Comparison of ENCODE assay signal across 8 cellular contexts in the genomic region with DNA sequence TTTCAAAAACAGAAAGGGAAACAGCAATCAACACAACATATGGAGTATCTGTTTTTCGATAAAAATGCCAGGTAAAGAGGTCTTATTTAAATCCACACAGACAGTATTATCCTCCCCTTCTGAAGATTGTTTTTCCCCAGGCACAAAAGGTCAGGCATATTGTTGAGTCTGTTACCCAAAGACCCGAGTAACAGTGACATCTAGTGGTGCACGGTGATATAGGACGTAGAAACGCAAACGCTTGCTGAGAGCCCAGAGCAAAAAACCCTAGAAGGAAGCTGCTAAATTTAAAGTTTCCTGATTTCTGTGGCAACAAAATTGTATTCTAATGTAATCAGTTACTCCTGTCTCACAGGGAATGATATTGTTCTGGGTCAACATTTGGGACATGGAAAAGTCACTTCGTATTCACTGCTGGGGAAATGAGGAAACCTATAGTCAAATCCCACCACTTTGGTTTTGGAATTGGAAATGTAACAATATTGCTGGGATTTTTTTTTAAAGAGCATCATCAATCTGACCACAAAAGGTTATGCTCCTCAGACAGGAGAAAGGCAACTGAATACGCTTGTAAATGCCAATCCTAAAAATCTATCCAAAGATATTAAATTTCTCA.
DNase-seq lines count a peak whose midpoint lies in the region; ATAC-seq, FAIRE-seq and TF ChIP-seq lines count a peak whose summit lies in the region.

No MANE protein-coding gene starts in this region.

- in situ Hi-C loops in GM12878 (cut with MboI), result no loop called here

- TF ChIP-seq RAD21 in A549 (conservative IDR thresholded peaks at IDR 0.05 in 1 of 2, IDR thresholded peaks at IDR 0.05 in 1 of 2) (peak; percentile 83 to 86), GM12878 (IDR thresholded peaks at IDR 0.05; ENCODE audit: insufficient read depth, low read depth, low read length) (peak; percentile 98)

- H4K20me1 ChIP-seq in GM12878 (ENCODE audit: control insufficient read depth, insufficient read depth), result no peaks in the 10 kb centered on the region

- TF ChIP-seq POLR2A in A549 (IDR thresholded peaks at IDR 0.05; ENCODE audit: low read length) (no peak), GM18505 (IDR thresholded peaks at IDR 0.05; ENCODE audit: borderline replicate concordance, extremely low read depth, insufficient read depth, insufficient read length) (no peak), GM12878 (IDR thresholded peaks at IDR 0.05; ENCODE audit: low read depth, low read length) (no peak), spleen (IDR thresholded peaks at IDR 0.05) (no peak)

- TF ChIP-seq CTCF in A549 (IDR thresholded peaks at IDR 0.05) (peak; percentile 87), GM12878 (IDR thresholded peaks at IDR 0.05 in 2 of 3, conservative IDR thresholded peaks at IDR 0.05 in 1 of 3; ENCODE audit: control insufficient read depth in 2 of 3, extremely low read depth in 1 of 3, insufficient read depth in 1 of 3, low read depth in 3 of 3, low read length in 3 of 3) (peak; percentile 81 to 83 (median 82)), spleen (IDR thresholded peaks at IDR 0.05 in 8 of 11, conservative IDR thresholded peaks at IDR 0.05 in 3 of 11) (peak; percentile 12 to 84 (median 71))

- peaks cover 2% of the 10 kb centered on the region for H3K36me3 Mint-ChIP-seq in T-helper 17 cell (ENCODE audit: low read depth)

- POLR2A ChIA-PET in A549 (lab: Yijun Ruan, JAX), result no interaction called here
- POLR2A ChIA-PET in GM12878 (lab: Charles Lee), result no interaction called here

- H3K4me1 ChIP-seq in A549 (0 out of 3 replicates have a peak, but pooled peaks cover 11% of the 10 kb centered on the region), GM12878 (ENCODE audit: control insufficient read depth, insufficient read depth, low read length) (no peaks in the 10 kb centered on the region), iPS DF 6.9 (ENCODE audit: control insufficient read depth, insufficient read depth, low read length) (peaks cover 4% of the 10 kb centered on the region), spleen (peaks cover 0 to 9% (median 3%) of the 10 kb centered on the region in 6 donors)

- DNase-seq in A549 (ENCODE audit: low read depth in 1 of 2, low spot score in 1 of 2) (peak; percentile 62 to 69), NCI-H1436 treated with DMSO at 0.1 percent for 48 hours (lab: John Stamatoyannopoulos, UW) (peak; percentile 23), T-helper 17 cell (peak in 1 of 3 donors; percentile 34), GM12878 (ENCODE audit: low read depth, low spot score) (peak; percentile 25), iPS DF 6.9 (ENCODE audit: low read depth, low spot score) (peak; percentile 75), spleen (no peak)

- H3K9me3 ChIP-seq in A549, result no peaks in the 10 kb centered on the region
- H3K9me3 ChIP-seq in T-helper 17 cell (ENCODE audit: control insufficient read depth, low read length, poor library complexity, severe bottlenecking), result no peaks in the 10 kb centered on the region
- no peaks in the 10 kb centered on the region for H3K9me3 ChIP-seq in GM12878 (replicated peaks; ENCODE audit: control insufficient read depth, insufficient read depth, low read length)
- no peaks in the 10 kb centered on the region for H3K9me3 ChIP-seq in iPS DF 6.9 (ENCODE audit: control insufficient read depth, insufficient read depth, low read length)
- H3K9me3 ChIP-seq in spleen, result no peaks in the 10 kb centered on the region

- no peak overlapping the region for H3K9ac ChIP-seq in GM12878 (ENCODE audit: control insufficient read depth, insufficient read depth, low read length)

- no peaks in the 10 kb centered on the region for H3K79me2 ChIP-seq in GM12878 (ENCODE audit: control insufficient read depth, insufficient read depth, low read length)

- peaks cover 13% of the 10 kb centered on the region for H3K4me1 Mint-ChIP-seq in T-helper 17 cell

- peak overlapping the region; percentile 8; the same call in 1 of the 2 replicates for H2AFZ ChIP-seq in GM12878 (ENCODE audit: control insufficient read depth, low read depth, low read length)

- H3K4me2 ChIP-seq in A549 (no peak overlapping the region), GM12878 (ENCODE audit: control insufficient read depth, insufficient read depth) (no peak overlapping the region)

- intact Hi-C loops in GM12878 (cut with micrococcal nuclease; ENCODE audit: unreplicated experiment) (loop anchor here (2.0 to 10.0 kb wide), 3 partner anchors 240 to 1380 kb away; no protein-coding TSS in a partner anchor), spleen (cut with DNase I; ENCODE audit: low total_unique reads) (no loop called here)

- BruUV-seq in GM12878 (replicated peaks; lab: Mats Ljungman, UMichigan), result no TSS peak

- H3K36me3 ChIP-seq in GM12878 (ENCODE audit: control insufficient read depth in 2 of 2, insufficient read depth in 2 of 2, low read length in 1 of 2) (no peaks in the 10 kb centered on the region), iPS DF 6.9 (ENCODE audit: control insufficient read depth, insufficient read depth, low read length) (no peaks in the 10 kb centered on the region), spleen (no peaks in the 10 kb centered on the region)

- peak; percentile 88 for FAIRE-seq in A549 (lab: Jason Lieb, UNC)
- FAIRE-seq in GM12878 (lab: Jason Lieb, UNC), result peak; percentile 81

- H3K4me3 Mint-ChIP-seq in T-helper 17 cell, result no peak overlapping the region

- peaks cover 42% of the 10 kb centered on the region for H3K27me3 Mint-ChIP-seq in T-helper 17 cell

- H3K4me3 ChIP-seq in A549 (no peak overlapping the region), GM12878 (no peak overlapping the region), iPS DF 6.9 (ENCODE audit: low read length) (no peak overlapping the region), spleen (no peak overlapping the region)

- WGBS in A549 (ENCODE audit: missing lambda C conversion rate), result 2% methylated on average over 8 of the region's 8 CpGs
- WGBS in GM12878 (ENCODE audit: insufficient coverage, insufficient replicate concordance, low lambda C conversion rate, missing lambda C conversion rate), result under 1% methylated on average over 8 of the region's 8 CpGs
- WGBS in iPS DF 6.9 (ENCODE audit: insufficient coverage, insufficient read length), result no CpG with 5 or more reads among the region's 8 CpGs
- WGBS in spleen, 5 donors, result 9 to 14% (median 10%) methylated on average over 8 of the region's 8 CpGs

- no peaks in the 10 kb centered on the region for H3K27me3 ChIP-seq in GM12878 (replicated peaks in 1 of 2; ENCODE audit: control insufficient read depth in 2 of 2, insufficient read depth in 2 of 2, low read length in 1 of 2)
- H3K27me3 ChIP-seq in iPS DF 6.9 (ENCODE audit: control insufficient read depth, insufficient read depth, low read length), result no peaks in the 10 kb centered on the region
- H3K27me3 ChIP-seq in spleen (replicated peaks in 1 of 7), result peaks cover 0 to 5% (median 0%) of the 10 kb centered on the region in 7 donors

- SMC1A ChIA-PET in GM12878 (lab: Charles Lee; ENCODE audit: uncharacterized antibody, unreplicated experiment), result interaction anchor here (0.7 to 1.4 kb wide), 5 partner anchors 70 to 1538 kb away, joined by 3 read pairs; no protein-coding TSS in a partner anchor

- TF ChIP-seq EP300 in A549 (IDR thresholded peaks at IDR 0.05) (no peak), GM12878 (IDR thresholded peaks at IDR 0.05; ENCODE audit: borderline replicate concordance in 1 of 2, control insufficient read depth in 1 of 2, low read depth in 2 of 2, low read length in 2 of 2) (no peak)

- ATAC-seq in A549, result peak; percentile 88 to 93
- ATAC-seq in GM18505 (IDR thresholded peaks at IDR 0.05; ENCODE audit: unreplicated experiment), result peak; percentile 94
- ATAC-seq in HG02938 (IDR thresholded peaks at IDR 0.05; ENCODE audit: unreplicated experiment), result peak; percentile 87
- ATAC-seq in T-helper 17 cell, result peak; percentile 75
- ATAC-seq in GM12878, result peak; percentile 95

- no peak overlapping the region for H3K27ac ChIP-seq in A549
- no peak overlapping the region for H3K27ac ChIP-seq in GM12878 (ENCODE audit: control insufficient read depth, insufficient read depth)
- H3K27ac ChIP-seq in iPS DF 6.9 (ENCODE audit: low read length), result no peak overlapping the region
- H3K27ac ChIP-seq in spleen, result no peak overlapping the region

- CTCF ChIA-PET in A549 (lab: Yijun Ruan, JAX), result interaction anchor here (0.6 to 2.8 kb wide), 39 partner anchors 8 to 1617 kb away, joined by 3 to 21 read pairs (median 4); no protein-coding TSS in a partner anchor
- CTCF ChIA-PET in GM12878 (lab: Yijun Ruan, JAX), result interaction anchor here (0.6 to 1.6 kb wide), 7 partner anchors 14 to 1545 kb away, joined by 3 to 10 read pairs (median 3); no protein-coding TSS in a partner anchor

- RAD21 ChIA-PET in GM12878 (lab: Charles Lee; ENCODE audit: unreplicated experiment), result no interaction called here

- no peak overlapping the region for H3K27ac Mint-ChIP-seq in T-helper 17 cell

TF ChIP-seq in A549, 52 proteins besides CTCF, POLR2A, EP300 and RAD21:
- no peak for TF ChIP-seq NFE2L2 (conservative IDR thresholded peaks at IDR 0.05; ENCODE audit: low read length)
- peak; percentile 67 for TF ChIP-seq SMC3 (IDR thresholded peaks at IDR 0.05)
- no peak for TF ChIP-seq MAZ (IDR thresholded peaks at IDR 0.05; ENCODE audit: borderline replicate concordance, low read depth, low read length)

TF ChIP-seq in GM12878, 131 proteins besides CTCF, POLR2A, EP300 and RAD21:
- peak; percentile 19; the same call in 1 of the 2 replicates for TF ChIP-seq CREM (IDR thresholded peaks at IDR 0.05; ENCODE audit: low read depth)
- 0 out of 2 replicates have a peak, but pooled peaks have one; percentile 13 for TF ChIP-seq NR2F1 (conservative IDR thresholded peaks at IDR 0.05)
- TF ChIP-seq KDM1A (IDR thresholded peaks at IDR 0.05; ENCODE audit: borderline replicate concordance), result no peak
- peak; percentile 64; the same call in 1 of the 2 replicates for TF ChIP-seq SMC3 (IDR thresholded peaks at IDR 0.05; ENCODE audit: borderline replicate concordance, low read length)
- 0 out of 2 replicates have a peak, but pooled peaks have one; percentile 38 for TF ChIP-seq YY1 (IDR thresholded peaks at IDR 0.05; ENCODE audit: low read depth, low read length)
- no peak for TF ChIP-seq SREBF2 (IDR thresholded peaks at IDR 0.05; ENCODE audit: low read length)

Comparison
In these comparisons a context has a peak if more than half of its experiments do, and no peak if none do; other contexts are left out.
1. Of the 24 proteins assayed by ChIP-seq in both GM12878 and A549: peak only in GM12878: none; only in A549: none; in both: CTCF, RAD21 and SMC3; in neither: 21.